ENCODE assay signal across 8 cellular contexts in the genomic region with DNA sequence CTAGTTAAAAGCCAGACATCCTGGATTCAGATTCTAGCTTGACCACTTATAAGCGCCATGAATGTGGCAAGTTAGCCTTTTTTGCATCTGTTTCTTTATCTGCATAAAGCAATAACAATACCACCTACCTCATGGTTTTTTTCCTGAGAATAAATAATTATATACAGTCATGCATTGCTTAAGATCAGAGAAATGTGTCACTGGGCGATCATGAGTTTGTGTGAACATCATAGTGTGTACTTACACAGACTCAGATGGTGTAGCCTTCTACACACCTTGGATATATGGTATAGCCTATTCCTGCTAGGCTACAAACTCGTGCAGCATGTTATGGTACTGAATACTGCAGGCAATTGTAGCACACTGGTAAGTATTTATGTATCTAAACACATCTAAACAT.
DNase-seq lines count a peak whose midpoint lies in the region; ATAC-seq, FAIRE-seq and TF ChIP-seq lines count a peak whose summit lies in the region.

No MANE protein-coding gene starts in this region.

- H3K4me2 ChIP-seq in keratinocyte (ENCODE audit: control insufficient read depth, extremely low read depth, insufficient read depth, low read depth, low read length), result peak overlapping the region; percentile 86

- H2AFZ ChIP-seq in keratinocyte (ENCODE audit: control insufficient read depth, low read length), result peak overlapping the region; percentile 68

- H3K4me3 ChIP-seq in keratinocyte (ENCODE audit: control insufficient read depth in 2 of 3, extremely low read depth in 1 of 3, insufficient read depth in 2 of 3, low read depth in 1 of 3, low read length in 3 of 3), result no peak overlapping the region
- H3K4me3 ChIP-seq in stomach, result peak overlapping the region in 3 of 4 donors; percentile 46 to 53 (median 50)

- no peaks in the 10 kb centered on the region for H3K27me3 ChIP-seq in keratinocyte (ENCODE audit: control insufficient read depth, extremely low read depth, insufficient read depth, low read length)
- no peaks in the 10 kb centered on the region for H3K27me3 ChIP-seq in stomach

- intact Hi-C loops in stomach (cut with DNase I; ENCODE audit: low total_unique reads), result no loop called here

- 84 to 91% (median 85%) methylated on average over 3 of the region's 3 CpGs for WGBS in stomach, 5 donors

- H3K9me3 ChIP-seq in keratinocyte (ENCODE audit: control insufficient read depth, low read depth, low read length), result no peaks in the 10 kb centered on the region
- no peaks in the 10 kb centered on the region for H3K9me3 ChIP-seq in stomach

- peaks cover 29% of the 10 kb centered on the region for H3K4me1 ChIP-seq in keratinocyte (ENCODE audit: control insufficient read depth, extremely low read depth, insufficient read depth, low read length)
- peaks cover 10 to 33% (median 17%) of the 10 kb centered on the region in 4 donors for H3K4me1 ChIP-seq in stomach

- dilution Hi-C loops in keratinocyte (cut with MboI; ENCODE audit: extremely low pct_ligation_motif_present, low sequenced_read_pairs), result no loop called here

- no peaks in the 10 kb centered on the region for H3K9me3 Mint-ChIP-seq in T-helper 2 cell treated with Interferon-gamma antibody and Interleukin-4, amounts not matched to agents 5 μg/mL and 100 μg/mL, for 36 hours
- no peaks in the 10 kb centered on the region for H3K9me3 Mint-ChIP-seq in activated T-helper 17 cell treated with anti-CD3 and anti-CD28 coated beads, Interleukin-2, amount 50 U/mL, for 72 hours

- peak; percentile 19 for ATAC-seq in activated T-helper 17 cell treated with anti-CD3 and anti-CD28 coated beads, Interleukin-2, amount 50 U/mL, for 72 hours (replicated peaks)
- ATAC-seq in HG03571 (IDR thresholded peaks at IDR 0.05; ENCODE audit: unreplicated experiment), result no peak

- no peaks in the 10 kb centered on the region for H4K20me1 ChIP-seq in keratinocyte (ENCODE audit: control insufficient read depth, extremely low read depth, insufficient read depth, low read length)

- TF ChIP-seq CTCF in keratinocyte (optimal IDR thresholded peaks at IDR 0.05 in 1 of 3, IDR thresholded peaks at IDR 0.05 in 1 of 3, conservative IDR thresholded peaks at IDR 0.05 in 1 of 3; ENCODE audit: extremely low read depth in 1 of 3, insufficient read depth in 2 of 3, low read length in 3 of 3) (no peak), stomach (IDR thresholded peaks at IDR 0.05) (no peak)

- H3K36me3 ChIP-seq in keratinocyte (ENCODE audit: control insufficient read depth in 2 of 2, extremely low read depth in 1 of 2, insufficient read depth in 2 of 2, low read length in 2 of 2) (no peaks in the 10 kb centered on the region), stomach (no peaks in the 10 kb centered on the region)

- peak overlapping the region; percentile 89 for H3K4me3 Mint-ChIP-seq in T-helper 2 cell treated with Interferon-gamma antibody and Interleukin-4, amounts not matched to agents 5 μg/mL and 100 μg/mL, for 36 hours
- peak overlapping the region; percentile 88 for H3K4me3 Mint-ChIP-seq in activated T-helper 17 cell treated with anti-CD3 and anti-CD28 coated beads, Interleukin-2, amount 50 U/mL, for 72 hours

- TF ChIP-seq EP300 in stomach (IDR thresholded peaks at IDR 0.05), result no peak

- no peak overlapping the region for H3K27ac Mint-ChIP-seq in T-helper 2 cell treated with Interferon-gamma antibody and Interleukin-4, amounts not matched to agents 5 μg/mL and 100 μg/mL, for 36 hours
- peak overlapping the region; percentile 74 for H3K27ac Mint-ChIP-seq in activated T-helper 17 cell treated with anti-CD3 and anti-CD28 coated beads, Interleukin-2, amount 50 U/mL, for 72 hours

- no peak for TF ChIP-seq POLR2A in stomach (IDR thresholded peaks at IDR 0.05)

- no peaks in the 10 kb centered on the region for H3K36me3 Mint-ChIP-seq in T-helper 2 cell treated with Interferon-gamma antibody and Interleukin-4, amounts not matched to agents 5 μg/mL and 100 μg/mL, for 36 hours (ENCODE audit: low read depth)
- H3K36me3 Mint-ChIP-seq in activated T-helper 17 cell treated with anti-CD3 and anti-CD28 coated beads, Interleukin-2, amount 50 U/mL, for 72 hours (ENCODE audit: low read depth), result no peaks in the 10 kb centered on the region

- peaks cover 12% of the 10 kb centered on the region for H3K4me1 Mint-ChIP-seq in T-helper 2 cell treated with Interferon-gamma antibody and Interleukin-4, amounts not matched to agents 5 μg/mL and 100 μg/mL, for 36 hours (ENCODE audit: low read depth)
- H3K4me1 Mint-ChIP-seq in activated T-helper 17 cell treated with anti-CD3 and anti-CD28 coated beads, Interleukin-2, amount 50 U/mL, for 72 hours, result peaks cover 21% of the 10 kb centered on the region

- no peak for FAIRE-seq in keratinocyte (lab: Jason Lieb, UNC)

- DNase-seq in T-helper 2 cell treated with Interferon-gamma antibody and Interleukin-4, amounts not matched to agents 5 μg/mL and 100 μg/mL, for 36 hours (ENCODE audit: low spot score), result no peak
- DNase-seq in T-helper 2 cell (no peak), keratinocyte (ENCODE audit: low read depth, low spot score) (no peak), stomach (no peak), middle frontal gyrus (ENCODE audit: extremely low spot score, low spot score) (no peak), NCI-H2227 (lab: John Stamatoyannopoulos, UW; ENCODE audit: unreplicated experiment) (no peak)

- H3K27ac ChIP-seq in keratinocyte (ENCODE audit: control insufficient read depth, insufficient read depth, low read length) (no peak overlapping the region), stomach (peak overlapping the region in 3 of 5 donors; percentile 76 to 80 (median 77))

- no peak overlapping the region for H3K9ac ChIP-seq in keratinocyte (ENCODE audit: control insufficient read depth, extremely low read depth, insufficient read depth, low read length)

- H3K79me2 ChIP-seq in keratinocyte (ENCODE audit: control insufficient read depth, insufficient read depth, low read length), result no peaks in the 10 kb centered on the region

- H3K27me3 Mint-ChIP-seq in T-helper 2 cell treated with Interferon-gamma antibody and Interleukin-4, amounts not matched to agents 5 μg/mL and 100 μg/mL, for 36 hours (ENCODE audit: low read depth), result peaks cover 19% of the 10 kb centered on the region
- peaks cover 7% of the 10 kb centered on the region for H3K27me3 Mint-ChIP-seq in activated T-helper 17 cell treated with anti-CD3 and anti-CD28 coated beads, Interleukin-2, amount 50 U/mL, for 72 hours

- no peaks in the 10 kb centered on the region for H3K9me1 ChIP-seq in keratinocyte (ENCODE audit: control insufficient read depth, extremely low read depth, insufficient read depth, low read length)

Comparison
In these comparisons a context has a peak if more than half of its experiments do, and no peak if none do; other contexts are left out.
1. H3K4me3 ChIP-seq: peak in stomach (3 of 4); none in keratinocyte (0 of 3).